8 cellular contexts compared by ENCODE assay signal in genomic region chr2:177165731-177166711, GRCh38. TPM values are rescaled to one million over a fixed set of nuclear protein-coding genes. Genes with fewer than 3 reads are reported as not detected.
DNase-seq lines count a peak whose midpoint lies in the region; ATAC-seq, FAIRE-seq and TF ChIP-seq lines count a peak whose summit lies in the region.

No MANE protein-coding gene starts in this region.

- H3K4me3 Mint-ChIP-seq in IgD-negative memory B cell: peak overlapping the region; percentile 48 to 69 (median 56)
- peak overlapping the region; percentile 57 for H3K4me3 Mint-ChIP-seq in activated CD4-positive, alpha-beta memory T cell treated with anti-CD3 and anti-CD28 coated beads, Interleukin-2, amount 10 ng/mL, durations not matched to agents 7 days and 5 days
- no peak overlapping the region for H3K4me3 Mint-ChIP-seq in glutamatergic neuron (ENCODE audit: unreplicated experiment)

- no peak overlapping the region for H3K4me3 ChIP-seq in lower leg skin (ENCODE audit: low read depth, poor library complexity, severe bottlenecking)

- peak; percentile 33; the same call in 1 of the 2 replicates for TF ChIP-seq POLR2A in GM12892 (IDR thresholded peaks at IDR 0.05; ENCODE audit: low read depth, low read length)
- no peak for TF ChIP-seq POLR2A in lower leg skin (IDR thresholded peaks at IDR 0.05)

- H3K9me3 Mint-ChIP-seq in IgD-negative memory B cell: no peaks in the 10 kb centered on the region
- H3K9me3 Mint-ChIP-seq in activated CD4-positive, alpha-beta memory T cell treated with anti-CD3 and anti-CD28 coated beads, Interleukin-2, amount 10 ng/mL, durations not matched to agents 7 days and 5 days: no peaks in the 10 kb centered on the region
- peaks cover 4% of the 10 kb centered on the region for H3K9me3 Mint-ChIP-seq in glutamatergic neuron (ENCODE audit: unreplicated experiment)

- CTCF ChIA-PET in activated CD4-positive, alpha-beta memory T cell treated with anti-CD3 and anti-CD28 coated beads, Interleukin-2, amount 10 ng/mL, durations not matched to agents 7 days and 5 days (lab: Charles Lee): interaction anchor here (0.5 to 7.1 kb wide), 32 partner anchors 9 to 554 kb away, joined by 3 to 168 read pairs (median 7); partner anchors contain the start of genes HNRNPA3 and NFE2L2

- peak; percentile 54 for ATAC-seq in GM21515 (IDR thresholded peaks at IDR 0.05; ENCODE audit: unreplicated experiment)

- 33 to 36% methylated on average over 8 of the region's 8 CpGs for WGBS in lower leg skin, 2 donors

- H3K27me3 Mint-ChIP-seq in IgD-negative memory B cell: no peaks in the 10 kb centered on the region
- H3K27me3 Mint-ChIP-seq in activated CD4-positive, alpha-beta memory T cell treated with anti-CD3 and anti-CD28 coated beads, Interleukin-2, amount 10 ng/mL, durations not matched to agents 7 days and 5 days: peaks cover 6% of the 10 kb centered on the region
- no peaks in the 10 kb centered on the region for H3K27me3 Mint-ChIP-seq in glutamatergic neuron (ENCODE audit: unreplicated experiment)

- intact Hi-C loops in lower leg skin (cut with DNase I; ENCODE audit: low total_unique reads): loop anchor here (10.0 kb wide), 1 partner anchor 249 kb away; no protein-coding TSS in a partner anchor

- no peak for DNase-seq in GM12892 (ENCODE audit: insufficient read length)
- no peak for DNase-seq in activated CD4-positive, alpha-beta memory T cell treated with anti-CD3 and anti-CD28 coated beads, Interleukin-2, amount 10 ng/mL, durations not matched to agents 7 days and 5 days
- no peak for DNase-seq in glutamatergic neuron
- DNase-seq in retina: peak; percentile 67
- no peak for DNase-seq in stimulated activated CD4-positive, alpha-beta T cell treated with anti-CD3 and anti-CD28 coated beads, Interleukin-4, amount 100 ng/mL, for 1 hour
- no peak for DNase-seq in lower leg skin (ENCODE audit: low spot score in 2 of 2)

- TF ChIP-seq CTCF in glutamatergic neuron (IDR thresholded peaks at IDR 0.05; ENCODE audit: partially characterized antibody, unreplicated experiment): no peak
- no peak for TF ChIP-seq CTCF in lower leg skin (IDR thresholded peaks at IDR 0.05)

- no peaks in the 10 kb centered on the region for H3K36me3 Mint-ChIP-seq in IgD-negative memory B cell
- no peaks in the 10 kb centered on the region for H3K36me3 Mint-ChIP-seq in activated CD4-positive, alpha-beta memory T cell treated with anti-CD3 and anti-CD28 coated beads, Interleukin-2, amount 10 ng/mL, durations not matched to agents 7 days and 5 days (ENCODE audit: low read depth)
- no peaks in the 10 kb centered on the region for H3K36me3 Mint-ChIP-seq in glutamatergic neuron (ENCODE audit: unreplicated experiment)

- H3K27ac Mint-ChIP-seq in IgD-negative memory B cell (peak overlapping the region in 1 of 3 donors; percentile 91), glutamatergic neuron (ENCODE audit: unreplicated experiment) (peak overlapping the region; percentile 76)
- H3K27ac Mint-ChIP-seq in activated CD4-positive, alpha-beta memory T cell treated with anti-CD3 and anti-CD28 coated beads, Interleukin-2, amount 10 ng/mL, durations not matched to agents 7 days and 5 days: peak overlapping the region; percentile 76

- H3K4me1 Mint-ChIP-seq in IgD-negative memory B cell (peaks cover 16 to 22% (median 17%) of the 10 kb centered on the region in 3 donors), glutamatergic neuron (ENCODE audit: low read depth, unreplicated experiment) (peaks cover 32% of the 10 kb centered on the region)
- peaks cover 43% of the 10 kb centered on the region for H3K4me1 Mint-ChIP-seq in activated CD4-positive, alpha-beta memory T cell treated with anti-CD3 and anti-CD28 coated beads, Interleukin-2, amount 10 ng/mL, durations not matched to agents 7 days and 5 days

- POLR2A ChIA-PET in activated CD4-positive, alpha-beta memory T cell treated with anti-CD3 and anti-CD28 coated beads, Interleukin-2, amount 10 ng/mL, durations not matched to agents 7 days and 5 days (lab: Charles Lee): interaction anchor here (0.6 to 6.1 kb wide), 8 partner anchors 32 to 168 kb away, joined by 3 to 102 read pairs (median 4); partner anchors contain the start of genes HNRNPA3 and NFE2L2

- peak; percentile 92 for FAIRE-seq in GM12892 (lab: Jason Lieb, UNC)

RNA-seq across cellular contexts. Expression of gene HNRNPA3, which starts 46.6 kb away (rescaled TPM):
- polyA plus RNA-seq in GM12892 (2012; ENCODE audit: missing spikeins): 303 TPM
- polyA plus RNA-seq in IgD-negative memory B cell: 55.3 TPM
- 100 to 1,000 TPM; 309 to 312 TPM for total RNA-seq in activated CD4-positive, alpha-beta memory T cell treated with anti-CD3 and anti-CD28 coated beads, Interleukin-2, amount 10 ng/mL, durations not matched to agents 7 days and 5 days
- total RNA-seq in glutamatergic neuron (ENCODE audit: unreplicated experiment) (251 TPM), lower leg skin (10 to 100 TPM; 32.6 to 55.9 (median 47.4) TPM)
